8 cellular contexts compared by ENCODE assay signal in genomic region chr15:67067930-67068542, GRCh38. TPM values are rescaled to one million over a fixed set of nuclear protein-coding genes. Genes with fewer than 3 reads are reported as not detected.
DNase-seq lines count a peak whose midpoint lies in the region; ATAC-seq, FAIRE-seq and TF ChIP-seq lines count a peak whose summit lies in the region.

No MANE protein-coding gene starts in this region.

- CTCF ChIA-PET in H1 (lab: Charles Lee; ENCODE audit: partially characterized antibody) = interaction anchor here (1.1 to 1.3 kb wide), 3 partner anchors 38 to 73 kb away, joined by 3 to 4 read pairs (median 4); no protein-coding TSS in a partner anchor

- H3K14ac ChIP-seq in H1 (ENCODE audit: insufficient read length) = no peak overlapping the region

- TF ChIP-seq CTCF in Peyer's patch (IDR thresholded peaks at IDR 0.05) = no peak
- no peak for TF ChIP-seq CTCF in H1 (IDR thresholded peaks at IDR 0.05; ENCODE audit: control extremely low read depth in 1 of 3, insufficient read depth in 1 of 3, low read depth in 1 of 3, low read length in 3 of 3)
- no peak for TF ChIP-seq CTCF in ovary (IDR thresholded peaks at IDR 0.05)

- intact Hi-C loops in ovary (cut with DNase I) (loop anchor here in 3 of 4 donors (5.0 to 10.0 kb wide), 6 partner anchors 46 to 187 kb away; partner anchors contain the start of genes AAGAB (in 1 of the 3) and IQCH (in 1 of the 3)), left colon (cut with DNase I, micrococcal nuclease) (no loop called here)

- no peak for ATAC-seq in left colon

- H2BK15ac ChIP-seq in H1 (ENCODE audit: low read length) = no peak overlapping the region

- H2BK20ac ChIP-seq in H1 (ENCODE audit: low read length) = no peak overlapping the region

- POLR2A ChIA-PET in H1 (lab: Charles Lee; ENCODE audit: partially characterized antibody) = interaction anchor here (1.4 to 3.7 kb wide), 3 partner anchors 13 to 38 kb away, joined by 4 to 16 read pairs (median 5); no protein-coding TSS in a partner anchor

- TF ChIP-seq EP300 in H1 (IDR thresholded peaks at IDR 0.05; ENCODE audit: borderline replicate concordance in 1 of 2, low read depth in 2 of 2, low read length in 2 of 2) = no peak
- no peak for TF ChIP-seq EP300 in ovary (IDR thresholded peaks at IDR 0.05)

- H2AFZ ChIP-seq in H1 (ENCODE audit: low read length) = no peak overlapping the region

- peaks cover 0 to 18% of the 10 kb centered on the region in 2 experiments; a peak in 2 of 4 replicates for H3K79me2 ChIP-seq in H1 (ENCODE audit: control insufficient read depth in 1 of 2, insufficient read depth in 2 of 2, low read length in 2 of 2)

- no peak for FAIRE-seq in H1 (lab: Jason Lieb, UNC)

- H2BK5ac ChIP-seq in H1 (ENCODE audit: low read depth, low read length) = no peak overlapping the region

- no peak overlapping the region for H4K91ac ChIP-seq in H1 (replicated peaks; ENCODE audit: insufficient read length, low read length)

- H3K18ac ChIP-seq in H1 (ENCODE audit: extremely low read depth, low read length) = peak overlapping the region; percentile 9; the same call in 1 of the 2 replicates

- 0 out of 2 replicates have a peak overlapping the region, but pooled peaks have one; percentile 54 for H2AK5ac ChIP-seq in H1 (ENCODE audit: low read depth, low read length)

- H3K4me1 ChIP-seq in Peyer's patch = peaks cover 0 to 38% (median 7%) of the 10 kb centered on the region in 4 donors
- peaks cover 13 to 29% (median 14%) of the 10 kb centered on the region in 4 experiments for H3K4me1 ChIP-seq in H1 (replicated peaks in 1 of 4; ENCODE audit: control insufficient read depth in 3 of 4, insufficient read depth in 4 of 4, low read length in 3 of 4)
- H3K4me1 ChIP-seq in ovary (ENCODE audit: insufficient read depth) = peaks cover 24% of the 10 kb centered on the region

- H3K4me3 ChIP-seq in Peyer's patch (peak overlapping the region; percentile 73 to 90 (median 87)), H1 (ENCODE audit: extremely low read depth in 1 of 4, insufficient read depth in 2 of 4, low read depth in 3 of 4, low read length in 4 of 4) (peak overlapping the region in 2 of 4 experiments; percentile 79 to 94; a peak in 4 of 8 replicates), ovary (peak overlapping the region; percentile 76)

- H3K56ac ChIP-seq in H1 (replicated peaks; ENCODE audit: insufficient read length, low read depth, low read length) = no peak overlapping the region

- H3K27me3 ChIP-seq in Peyer's patch (no peaks in the 10 kb centered on the region), H1 (replicated peaks in 1 of 4; ENCODE audit: control insufficient read depth in 3 of 4, extremely low read depth in 1 of 4, insufficient read depth in 3 of 4, low read length in 3 of 4) (peaks cover 5 to 33% (median 24%) of the 10 kb centered on the region in 4 experiments), ovary (no peaks in the 10 kb centered on the region)

- no peaks in the 10 kb centered on the region for H3K9me3 ChIP-seq in Peyer's patch
- H3K9me3 ChIP-seq in H1 (ENCODE audit: insufficient read depth in 2 of 2, low read depth in 1 of 2, low read length in 1 of 2) = no peaks in the 10 kb centered on the region
- H3K9me3 ChIP-seq in ovary = no peaks in the 10 kb centered on the region

- WGBS in H1 (ENCODE audit: extremely low coverage in 1 of 2, insufficient coverage in 1 of 2, insufficient read length in 1 of 2, insufficient replicate concordance in 2 of 2, low coverage in 1 of 2, low lambda C conversion rate in 2 of 2, missing lambda C conversion rate in 1 of 2), 2 experiments = 65% methylated on average over 3 of the region's 3 CpGs; no CpG with 5 or more reads in 1 of the 2 experiments
- WGBS in ovary, 3 donors = 13 to 14% (median 13%) methylated on average over 3 of the region's 3 CpGs

- H3K79me1 ChIP-seq in H1 (ENCODE audit: low read depth, low read length) = 0 out of 2 replicates have a peak, but pooled peaks cover 3% of the 10 kb centered on the region

- no peak overlapping the region for H3K23ac ChIP-seq in H1 (ENCODE audit: insufficient read length)

- no peak overlapping the region for H4K8ac ChIP-seq in H1 (ENCODE audit: extremely low read depth, insufficient read depth, low read length)

- H4K20me1 ChIP-seq in H1 (replicated peaks in 1 of 2; ENCODE audit: control insufficient read depth in 1 of 2, insufficient read depth in 2 of 2, low read length in 2 of 2) = peaks cover 9 to 11% of the 10 kb centered on the region in 2 experiments

- peak overlapping the region; percentile 96 to 98 for H3K4me2 ChIP-seq in H1 (ENCODE audit: insufficient read depth in 1 of 2, low read depth in 2 of 2, low read length in 2 of 2)

- H3K9ac ChIP-seq in H1 (replicated peaks in 1 of 4; ENCODE audit: extremely low read depth in 1 of 4, low read depth in 3 of 4, low read length in 3 of 4) = no peak overlapping the region

- H2BK120ac ChIP-seq in H1 (replicated peaks; ENCODE audit: low read depth, low read length) = no peak overlapping the region

- TF ChIP-seq POLR2A in Peyer's patch (IDR thresholded peaks at IDR 0.05) = no peak
- no peak for TF ChIP-seq POLR2A in H1 (IDR thresholded peaks at IDR 0.05; ENCODE audit: control extremely low read depth in 1 of 2, low read depth in 2 of 2, low read length in 2 of 2)
- no peak for TF ChIP-seq POLR2A in ovary (IDR thresholded peaks at IDR 0.05)

- H4K5ac ChIP-seq in H1 (ENCODE audit: insufficient read length, low read depth, low read length) = no peak overlapping the region

- peak; percentile 44 for DNase-seq in EL
- DNase-seq in Peyer's patch = peak in 1 of 3 donors; percentile 52
- DNase-seq in H1 (ENCODE audit: low read depth in 1 of 2, low spot score in 2 of 2) = no peak
- no peak for DNase-seq in ovary
- DNase-seq in ureter (ENCODE audit: low spot score) = no peak
- no peak for DNase-seq in left colon
- DNase-seq in stimulated activated CD4-positive, alpha-beta T cell treated with anti-CD3 and anti-CD28 coated beads, Interleukin-4, amount 100 ng/mL, for 1 hour = no peak
- DNase-seq in GM03348 (ENCODE audit: low spot score) = no peak

- H3K23me2 ChIP-seq in H1 (ENCODE audit: low read depth, low read length) = peaks cover 24% of the 10 kb centered on the region

- no peak overlapping the region for H3K4ac ChIP-seq in H1 (replicated peaks; ENCODE audit: insufficient read length, low read depth, low read length)

- H3K27ac ChIP-seq in Peyer's patch (peak overlapping the region; percentile 91 to 98 (median 93)), H1 (ENCODE audit: low read depth, low read length) (no peak overlapping the region), ovary (peak overlapping the region in 1 of 2 donors; percentile 90)

- H3K36me3 ChIP-seq in Peyer's patch = peaks cover 0 to 8% (median 0%) of the 10 kb centered on the region in 3 donors
- H3K36me3 ChIP-seq in H1 (ENCODE audit: control insufficient read depth in 2 of 4, insufficient read depth in 4 of 4, low read length in 3 of 4) = no peaks in the 10 kb centered on the region
- H3K36me3 ChIP-seq in ovary = no peaks in the 10 kb centered on the region

- no peak overlapping the region; the same call in none of the 2 replicates for H2BK12ac ChIP-seq in H1 (ENCODE audit: low read depth, low read length)

- TF ChIP-seq RAD21 in H1 (IDR thresholded peaks at IDR 0.05 in 1 of 2, conservative IDR thresholded peaks at IDR 0.05 in 1 of 2; ENCODE audit: low read depth in 2 of 2, low read length in 2 of 2) = no peak

TF ChIP-seq in H1, 55 proteins besides CTCF, POLR2A, EP300 and RAD21:
- TF ChIP-seq ASH2L (IDR thresholded peaks at IDR 0.05; ENCODE audit: low read length) (no peak), CBX5 (IDR thresholded peaks at IDR 0.05; ENCODE audit: low read depth, low read length) (no peak), RBBP5 (IDR thresholded peaks at IDR 0.05; ENCODE audit: borderline replicate concordance, low read depth, low read length) (no peak)

RNA-seq across cellular contexts. Expression of gene SMAD3, which starts 2.6 kb away (rescaled TPM):
- 10 to 100 TPM; 43.7 to 80.0 (median 60.2) TPM for total RNA-seq in Peyer's patch
- total RNA-seq in H1 (2021; fragmentation: NEBNext Ultra II Directional; extraction: Animal tissue kit (Norgen Biotek cat#: 25700)) = 11.1 and 12.4 TPM in 2 replicates
- 10.1 and 17.3 TPM in 2 replicates for polyA plus RNA-seq in H1 (2011; rRNA removed)
- polyA plus RNA-seq in H1 (2011; cell fraction: cytosol; rRNA removed) = 9.1 TPM
- polyA plus RNA-seq in H1 (2011; cell fraction: nucleus; rRNA removed) = 41.6 TPM
- 7.8 to 10.4 TPM (median 8.7 TPM) in 4 replicates for polyA plus RNA-seq in H1 (2012, experiment 1 of 2)
- 5.0 TPM for polyA plus RNA-seq in H1 (2012, experiment 2 of 2)
- polyA plus RNA-seq in H1 (2013, experiment 1 of 2) = 13.2 TPM
- 11.1 TPM for polyA plus RNA-seq in H1 (2013, experiment 2 of 2)
- 16.5 and 18.3 TPM in 2 replicates for polyA minus RNA-seq in H1 (2011; rRNA and poly(A)+ RNA removed)
- 12.3 TPM for polyA minus RNA-seq in H1 (2011; cell fraction: cytosol; rRNA and poly(A)+ RNA removed)
- 14.3 TPM for polyA minus RNA-seq in H1 (2011; cell fraction: nucleus; rRNA and poly(A)+ RNA removed)
- 10 to 100 TPM; 21.6 to 78.6 (median 46.0) TPM for total RNA-seq in ovary
- polyA plus RNA-seq in ovary = 10 to 100 TPM; 18.7 to 78.6 TPM
- total RNA-seq in ureter = 124 TPM
- 10 to 100 TPM; 33.3 to 60.7 TPM for total RNA-seq in left colon

Comparison
In these comparisons a context has a peak if more than half of its experiments do, and no peak if none do; other contexts are left out.
1. intact Hi-C loops: an anchor here in ovary (5.0 to 10.0 kb wide); none called in left colon.